In genomic region chrX:77910108-77910840, GRCh38 we compare ENCODE assay signal across 8 cellular contexts. TPM values are rescaled to one million over a fixed set of nuclear protein-coding genes. Genes with fewer than 3 reads are reported as not detected.
DNase-seq lines count a peak whose midpoint lies in the region; ATAC-seq and TF ChIP-seq lines count a peak whose summit lies in the region.

Gene ATP7A (plus strand): TSS chrX:77910693. CDS start chrX:77971642, 60,949 bp downstream.

- TF ChIP-seq CTCF in CD4-positive, alpha-beta T cell (IDR thresholded peaks at IDR 0.05) = peak; percentile 55
- no peak for TF ChIP-seq CTCF in lung (IDR thresholded peaks at IDR 0.05; ENCODE audit: control extremely low read depth, extremely low read depth)

- H3K36me3 ChIP-seq in lung (ENCODE audit: control insufficient read depth in 2 of 2, insufficient read depth in 2 of 2, low read length in 2 of 2) = no peaks in the 10 kb centered on the region

- DNase-seq in CD4-positive, alpha-beta T cell = peak; percentile 77 to 93 (median 84)
- peak; percentile 55 for DNase-seq in NCI-H748 treated with DMSO at 0.1 percent for 48 hours (lab: John Stamatoyannopoulos, UW)
- peak; percentile 87 to 91 for DNase-seq in activated CD4-positive, alpha-beta T cell treated with anti-CD3 and anti-CD28 coated beads, Interleukin-2, amount 50 U/mL, for 48 hours
- DNase-seq in ecto neural progenitor cell (ENCODE audit: low spot score) = peak; percentile 87
- peak; percentile 90 for DNase-seq in lung (ENCODE audit: low spot score)
- DNase-seq in stimulated activated CD4-positive, alpha-beta T cell treated with anti-CD3 and anti-CD28 coated beads, TNF-alpha, amount 100 ng/mL, for 24 hours (ENCODE audit: low read depth in 3 of 3) = peak; percentile 82 to 87 (median 85)

- H3K4me3 Mint-ChIP-seq in CD4-positive, alpha-beta T cell = peak within 1 kb of the TSS; percentile 97

- H3K27ac ChIP-seq in CD4-positive, alpha-beta T cell (ENCODE audit: low read depth, low read length) = peak within 1 kb of the TSS; percentile 77
- peak within 1 kb of the TSS; percentile 82 to 96 for H3K27ac ChIP-seq in lung (ENCODE audit: low read depth in 1 of 2, low read length in 1 of 2)

- peak within 1 kb of the TSS; percentile 93 for H3K27ac Mint-ChIP-seq in CD4-positive, alpha-beta T cell

- H3K27me3 ChIP-seq in CD4-positive, alpha-beta T cell (ENCODE audit: control insufficient read depth, insufficient read depth, low read length) = no peaks in the 10 kb centered on the region
- no peaks in the 10 kb centered on the region for H3K27me3 ChIP-seq in lung (ENCODE audit: control insufficient read depth, insufficient read depth)

- no peaks in the 10 kb centered on the region for H3K9me3 Mint-ChIP-seq in CD4-positive, alpha-beta T cell

- POLR2A ChIA-PET in CD4-positive, alpha-beta T cell (lab: Charles Lee) = interaction anchor here (0.7 to 4.5 kb wide), 9 partner anchors 9 to 1245 kb away, joined by 3 to 67 read pairs (median 4); partner anchors contain the start of genes COX7B, MAGT1 and PGK1

- peaks cover 29% of the 10 kb centered on the region for H3K4me1 Mint-ChIP-seq in CD4-positive, alpha-beta T cell (ENCODE audit: low read depth)

- H3K4me3 ChIP-seq in lung = peak within 1 kb of the TSS; percentile 46

- H3K27me3 Mint-ChIP-seq in CD4-positive, alpha-beta T cell = no peaks in the 10 kb centered on the region

- WGBS in lung, 2 donors = 3 to 31% methylated on average over 20 to 36 of the region's 36 CpGs

- H3K4me1 ChIP-seq in lung (ENCODE audit: control insufficient read depth in 2 of 2, insufficient read depth in 2 of 2, low read length in 2 of 2) = no peaks in the 10 kb centered on the region

- CTCF ChIA-PET in CD4-positive, alpha-beta T cell (lab: Charles Lee) = interaction anchor here (1.4 to 2.6 kb wide), 3 partner anchors 10 to 115 kb away, joined by 7 to 30 read pairs (median 11); partner anchors contain the start of genes COX7B and MAGT1

- H3K36me3 Mint-ChIP-seq in CD4-positive, alpha-beta T cell (ENCODE audit: low read depth) = peaks cover 5% of the 10 kb centered on the region

- ATAC-seq in CD4-positive, alpha-beta T cell (ENCODE audit: poor library complexity) = peak; percentile 90
- ATAC-seq in GM19438 (IDR thresholded peaks at IDR 0.05; ENCODE audit: low read depth, unreplicated experiment) (peak; percentile 95), HG03571 (IDR thresholded peaks at IDR 0.05; ENCODE audit: unreplicated experiment) (peak; percentile 94), lung (ENCODE audit: insufficient read depth, low FRiP score) (peak; percentile 94)

- no peaks in the 10 kb centered on the region for H3K9me3 ChIP-seq in CD4-positive, alpha-beta T cell (ENCODE audit: control insufficient read depth, low read length)
- H3K9me3 ChIP-seq in lung (ENCODE audit: control insufficient read depth in 2 of 2, insufficient read depth in 1 of 2, low read length in 1 of 2) = no peaks in the 10 kb centered on the region

- intact Hi-C loops in CD4-positive, alpha-beta T cell (cut with DNase I, micrococcal nuclease) = loop anchor here (1.0 to 10.0 kb wide), 4 partner anchors 15 to 115 kb away; partner anchors contain the start of genes MAGT1 (in 1 of the 2) and PGAM4 (in 1 of the 2)

RNA-seq across cellular contexts. Expression of gene ATP7A, which starts in this region (rescaled TPM):
- total RNA-seq in CD4-positive, alpha-beta T cell = 10 to 100 TPM; 12.1 to 12.8 TPM
- total RNA-seq in lung = 10 to 100 TPM; 11.3 to 23.5 TPM
- polyA plus RNA-seq in lung = 1 to 10 TPM; 2.5 to 3.6 TPM

Comparison
In these comparisons a context has a peak if more than half of its experiments do, and no peak if none do; other contexts are left out.
1. Peak in every context shown above with its lines: DNase-seq, ATAC-seq, H3K4me3 ChIP-seq and H3K27ac ChIP-seq.